ENCODE assay signal across 2 cellular contexts in the genomic region with DNA sequence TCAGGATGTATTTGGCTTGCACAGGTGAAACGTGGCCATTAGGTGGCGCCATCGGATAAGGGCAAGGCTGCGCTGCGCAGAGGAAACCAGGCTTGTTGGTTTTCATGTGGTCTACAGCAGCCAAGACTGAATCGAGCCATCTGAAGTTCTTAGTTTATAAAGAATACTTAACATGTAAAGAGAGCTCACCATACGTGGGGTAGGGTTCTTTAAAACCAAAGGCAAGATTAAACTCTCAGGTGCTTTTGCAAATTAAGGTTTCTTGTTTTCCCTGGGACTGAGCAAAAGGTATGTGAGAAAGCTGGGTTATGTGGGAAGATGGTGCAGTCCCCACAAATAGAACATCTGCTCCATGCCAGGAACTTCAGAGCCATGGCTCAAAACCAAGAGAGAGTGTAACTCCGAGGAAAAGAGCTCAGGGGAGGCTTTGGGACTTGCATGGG.
TF ChIP-seq lines count a peak whose summit lies in the region.

No MANE protein-coding gene starts in this region.

TF ChIP-seq in GM23338, 12 proteins besides CTCF, POLR2A, EP300 and RAD21 (continued from another document):
- TF ChIP-seq POLR2AphosphoS5 (IDR thresholded peaks at IDR 0.05; ENCODE audit: low read depth) = no peak
- no peak for TF ChIP-seq CREB1 (CRISPR knock-in tag; IDR thresholded peaks at IDR 0.05; ENCODE audit: low read depth)

TF ChIP-seq in GM12878, 131 proteins besides CTCF, POLR2A, EP300 and RAD21 (continued from another document and continues in another):
- TF ChIP-seq, protein P1, sequence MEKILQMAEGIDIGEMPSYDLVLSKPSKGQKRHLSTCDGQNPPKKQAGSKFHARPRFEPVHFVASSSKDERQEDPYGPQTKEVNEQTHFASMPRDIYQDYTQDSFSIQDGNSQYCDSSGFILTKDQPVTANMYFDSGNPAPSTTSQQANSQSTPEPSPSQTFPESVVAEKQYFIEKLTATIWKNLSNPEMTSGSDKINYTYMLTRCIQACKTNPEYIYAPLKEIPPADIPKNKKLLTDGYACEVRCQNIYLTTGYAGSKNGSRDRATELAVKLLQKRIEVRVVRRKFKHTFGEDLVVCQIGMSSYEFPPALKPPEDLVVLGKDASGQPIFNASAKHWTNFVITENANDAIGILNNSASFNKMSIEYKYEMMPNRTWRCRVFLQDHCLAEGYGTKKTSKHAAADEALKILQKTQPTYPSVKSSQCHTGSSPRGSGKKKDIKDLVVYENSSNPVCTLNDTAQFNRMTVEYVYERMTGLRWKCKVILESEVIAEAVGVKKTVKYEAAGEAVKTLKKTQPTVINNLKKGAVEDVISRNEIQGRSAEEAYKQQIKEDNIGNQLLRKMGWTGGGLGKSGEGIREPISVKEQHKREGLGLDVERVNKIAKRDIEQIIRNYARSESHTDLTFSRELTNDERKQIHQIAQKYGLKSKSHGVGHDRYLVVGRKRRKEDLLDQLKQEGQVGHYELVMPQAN (conservative IDR thresholded peaks at IDR 0.05) = no peak
- peak; percentile 62; the same call in 1 of the 3 replicates for TF ChIP-seq POU2F2 (IDR thresholded peaks at IDR 0.05; ENCODE audit: borderline replicate concordance, low read depth, low read length)
- no peak for TF ChIP-seq BRCA1 (IDR thresholded peaks at IDR 0.05; ENCODE audit: low read depth, low read length)
- TF ChIP-seq CBFB (IDR thresholded peaks at IDR 0.05; ENCODE audit: low read depth) = no peak
- TF ChIP-seq, protein P2, sequence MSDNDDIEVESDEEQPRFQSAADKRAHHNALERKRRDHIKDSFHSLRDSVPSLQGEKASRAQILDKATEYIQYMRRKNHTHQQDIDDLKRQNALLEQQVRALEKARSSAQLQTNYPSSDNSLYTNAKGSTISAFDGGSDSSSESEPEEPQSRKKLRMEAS (IDR thresholded peaks at IDR 0.05; ENCODE audit: low read depth, low read length) = no peak
- TF ChIP-seq SIN3A (IDR thresholded peaks at IDR 0.05; ENCODE audit: low read depth, low read length) = no peak
- TF ChIP-seq, protein P3, sequence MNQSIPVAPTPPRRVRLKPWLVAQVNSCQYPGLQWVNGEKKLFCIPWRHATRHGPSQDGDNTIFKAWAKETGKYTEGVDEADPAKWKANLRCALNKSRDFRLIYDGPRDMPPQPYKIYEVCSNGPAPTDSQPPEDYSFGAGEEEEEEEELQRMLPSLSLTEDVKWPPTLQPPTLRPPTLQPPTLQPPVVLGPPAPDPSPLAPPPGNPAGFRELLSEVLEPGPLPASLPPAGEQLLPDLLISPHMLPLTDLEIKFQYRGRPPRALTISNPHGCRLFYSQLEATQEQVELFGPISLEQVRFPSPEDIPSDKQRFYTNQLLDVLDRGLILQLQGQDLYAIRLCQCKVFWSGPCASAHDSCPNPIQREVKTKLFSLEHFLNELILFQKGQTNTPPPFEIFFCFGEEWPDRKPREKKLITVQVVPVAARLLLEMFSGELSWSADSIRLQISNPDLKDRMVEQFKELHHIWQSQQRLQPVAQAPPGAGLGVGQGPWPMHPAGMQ (IDR thresholded peaks at IDR 0.05; ENCODE audit: borderline replicate concordance) = no peak
- no peak for TF ChIP-seq HDGF (IDR thresholded peaks at IDR 0.05)
- peak; percentile 41; the same call in 1 of the 2 replicates for TF ChIP-seq FOXM1 (IDR thresholded peaks at IDR 0.05; ENCODE audit: low read depth, low read length)
- 0 out of 2 replicates have a peak, but pooled peaks have one; percentile 12 for TF ChIP-seq NRF1 (conservative IDR thresholded peaks at IDR 0.05; ENCODE audit: low read depth, low read length)
- TF ChIP-seq CREM (IDR thresholded peaks at IDR 0.05; ENCODE audit: low read depth) = no peak
- TF ChIP-seq CEBPB (IDR thresholded peaks at IDR 0.05; ENCODE audit: borderline replicate concordance in 1 of 2, low read depth in 2 of 2, low read length in 2 of 2) = no peak
- no peak for TF ChIP-seq NBN (IDR thresholded peaks at IDR 0.05)
- TF ChIP-seq SUZ12 (IDR thresholded peaks at IDR 0.05; ENCODE audit: unreplicated experiment) = no peak
- TF ChIP-seq, protein P4, sequence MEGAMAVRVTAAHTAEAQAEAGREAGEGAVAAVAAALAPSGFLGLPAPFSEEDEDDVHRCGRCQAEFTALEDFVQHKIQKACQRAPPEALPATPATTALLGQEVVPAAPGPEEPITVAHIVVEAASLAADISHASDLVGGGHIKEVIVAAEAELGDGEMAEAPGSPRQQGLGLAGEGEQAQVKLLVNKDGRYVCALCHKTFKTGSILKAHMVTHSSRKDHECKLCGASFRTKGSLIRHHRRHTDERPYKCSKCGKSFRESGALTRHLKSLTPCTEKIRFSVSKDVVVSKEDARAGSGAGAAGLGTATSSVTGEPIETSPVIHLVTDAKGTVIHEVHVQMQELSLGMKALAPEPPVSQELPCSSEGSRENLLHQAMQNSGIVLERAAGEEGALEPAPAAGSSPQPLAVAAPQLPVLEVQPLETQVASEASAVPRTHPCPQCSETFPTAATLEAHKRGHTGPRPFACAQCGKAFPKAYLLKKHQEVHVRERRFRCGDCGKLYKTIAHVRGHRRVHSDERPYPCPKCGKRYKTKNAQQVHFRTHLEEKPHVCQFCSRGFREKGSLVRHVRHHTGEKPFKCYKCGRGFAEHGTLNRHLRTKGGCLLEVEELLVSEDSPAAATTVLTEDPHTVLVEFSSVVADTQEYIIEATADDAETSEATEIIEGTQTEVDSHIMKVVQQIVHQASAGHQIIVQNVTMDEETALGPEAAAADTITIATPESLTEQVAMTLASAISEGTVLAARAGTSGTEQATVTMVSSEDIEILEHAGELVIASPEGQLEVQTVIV (IDR thresholded peaks at IDR 0.05; ENCODE audit: borderline replicate concordance, partially characterized antibody) = no peak
- no peak for TF ChIP-seq ZNF217 (IDR thresholded peaks at IDR 0.05)
- TF ChIP-seq ZNF274 (IDR thresholded peaks at IDR 0.05; ENCODE audit: insufficient read depth, insufficient read length) = no peak
- TF ChIP-seq IRF4 (IDR thresholded peaks at IDR 0.05; ENCODE audit: low read depth, low read length) = 0 out of 2 replicates have a peak, but pooled peaks have one; percentile 37
- TF ChIP-seq HCFC1 (IDR thresholded peaks at IDR 0.05; ENCODE audit: low read length) = no peak
- TF ChIP-seq NR2C1 (IDR thresholded peaks at IDR 0.05) = no peak
- TF ChIP-seq SMAD5 (IDR thresholded peaks at IDR 0.05; ENCODE audit: low read depth) = no peak
- no peak for TF ChIP-seq GABPA (IDR thresholded peaks at IDR 0.05; ENCODE audit: low read depth)
- TF ChIP-seq PAX5 (IDR thresholded peaks at IDR 0.05; ENCODE audit: borderline replicate concordance, low read depth, low read length) = no peak
- TF ChIP-seq, protein P5, sequence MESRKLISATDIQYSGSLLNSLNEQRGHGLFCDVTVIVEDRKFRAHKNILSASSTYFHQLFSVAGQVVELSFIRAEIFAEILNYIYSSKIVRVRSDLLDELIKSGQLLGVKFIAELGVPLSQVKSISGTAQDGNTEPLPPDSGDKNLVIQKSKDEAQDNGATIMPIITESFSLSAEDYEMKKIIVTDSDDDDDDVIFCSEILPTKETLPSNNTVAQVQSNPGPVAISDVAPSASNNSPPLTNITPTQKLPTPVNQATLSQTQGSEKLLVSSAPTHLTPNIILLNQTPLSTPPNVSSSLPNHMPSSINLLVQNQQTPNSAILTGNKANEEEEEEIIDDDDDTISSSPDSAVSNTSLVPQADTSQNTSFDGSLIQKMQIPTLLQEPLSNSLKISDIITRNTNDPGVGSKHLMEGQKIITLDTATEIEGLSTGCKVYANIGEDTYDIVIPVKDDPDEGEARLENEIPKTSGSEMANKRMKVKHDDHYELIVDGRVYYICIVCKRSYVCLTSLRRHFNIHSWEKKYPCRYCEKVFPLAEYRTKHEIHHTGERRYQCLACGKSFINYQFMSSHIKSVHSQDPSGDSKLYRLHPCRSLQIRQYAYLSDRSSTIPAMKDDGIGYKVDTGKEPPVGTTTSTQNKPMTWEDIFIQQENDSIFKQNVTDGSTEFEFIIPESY (IDR thresholded peaks at IDR 0.05) = no peak
- no peak for TF ChIP-seq FOXK2 (IDR thresholded peaks at IDR 0.05)
- TF ChIP-seq POLR2AphosphoS2 (IDR thresholded peaks at IDR 0.05; ENCODE audit: low read depth, low read length) = no peak
- no peak for TF ChIP-seq JUNB (IDR thresholded peaks at IDR 0.05)
- peak; percentile 64 for TF ChIP-seq RUNX3 (IDR thresholded peaks at IDR 0.05; ENCODE audit: low read length)
- no peak for TF ChIP-seq SPI1 (IDR thresholded peaks at IDR 0.05; ENCODE audit: borderline replicate concordance, insufficient read depth, low read depth, low read length)
- peak; percentile 57; the same call in 1 of the 2 replicates for TF ChIP-seq MXI1 (IDR thresholded peaks at IDR 0.05; ENCODE audit: low read depth, low read length)
- TF ChIP-seq ETV6 (conservative IDR thresholded peaks at IDR 0.05 in 1 of 2, IDR thresholded peaks at IDR 0.05 in 1 of 2; ENCODE audit: borderline replicate concordance in 1 of 2, low read depth in 1 of 2) = no peak
- no peak for TF ChIP-seq SREBF2 (IDR thresholded peaks at IDR 0.05; ENCODE audit: low read length)
- no peak for TF ChIP-seq ZSCAN29 (IDR thresholded peaks at IDR 0.05)
- TF ChIP-seq TCF7 (IDR thresholded peaks at IDR 0.05; ENCODE audit: borderline replicate concordance) = no peak
- TF ChIP-seq YBX1 (IDR thresholded peaks at IDR 0.05) = no peak
- no peak for TF ChIP-seq STAT3 (IDR thresholded peaks at IDR 0.05; ENCODE audit: low read depth, low read length)
- no peak for TF ChIP-seq TCF12 (IDR thresholded peaks at IDR 0.05; ENCODE audit: low read depth, low read length)
- TF ChIP-seq SRF (IDR thresholded peaks at IDR 0.05; ENCODE audit: low read depth in 2 of 2, low read length in 2 of 2) = no peak
- TF ChIP-seq NFYA (IDR thresholded peaks at IDR 0.05; ENCODE audit: borderline replicate concordance, low read depth, low read length) = no peak
- no peak for TF ChIP-seq EGR1 (IDR thresholded peaks at IDR 0.05; ENCODE audit: borderline replicate concordance in 1 of 2, low read depth in 2 of 2, low read length in 2 of 2)
- TF ChIP-seq CBX5 (IDR thresholded peaks at IDR 0.05; ENCODE audit: low read depth) = no peak
- no peak for TF ChIP-seq CEBPZ (IDR thresholded peaks at IDR 0.05; ENCODE audit: low read depth, low read length)
- no peak for TF ChIP-seq TBL1XR1 (IDR thresholded peaks at IDR 0.05; ENCODE audit: low read depth, low read length)
- no peak for TF ChIP-seq CHD1 (IDR thresholded peaks at IDR 0.05; ENCODE audit: low read depth, low read length)
- no peak for TF ChIP-seq ESRRA (IDR thresholded peaks at IDR 0.05; ENCODE audit: low read length)
- TF ChIP-seq, protein P6, sequence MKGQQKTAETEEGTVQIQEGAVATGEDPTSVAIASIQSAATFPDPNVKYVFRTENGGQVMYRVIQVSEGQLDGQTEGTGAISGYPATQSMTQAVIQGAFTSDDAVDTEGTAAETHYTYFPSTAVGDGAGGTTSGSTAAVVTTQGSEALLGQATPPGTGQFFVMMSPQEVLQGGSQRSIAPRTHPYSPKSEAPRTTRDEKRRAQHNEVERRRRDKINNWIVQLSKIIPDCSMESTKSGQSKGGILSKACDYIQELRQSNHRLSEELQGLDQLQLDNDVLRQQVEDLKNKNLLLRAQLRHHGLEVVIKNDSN (IDR thresholded peaks at IDR 0.05; ENCODE audit: borderline replicate concordance, extremely low read length, insufficient read depth, low read depth, low read length) = no peak
- no peak for TF ChIP-seq EZH2 (IDR thresholded peaks at IDR 0.05; ENCODE audit: borderline replicate concordance, control insufficient read depth, low read depth, low read length)
- no peak for TF ChIP-seq ATF7 (IDR thresholded peaks at IDR 0.05; ENCODE audit: low read depth)
- TF ChIP-seq IKZF1 (conservative IDR thresholded peaks at IDR 0.05) = no peak
- TF ChIP-seq, protein P7, sequence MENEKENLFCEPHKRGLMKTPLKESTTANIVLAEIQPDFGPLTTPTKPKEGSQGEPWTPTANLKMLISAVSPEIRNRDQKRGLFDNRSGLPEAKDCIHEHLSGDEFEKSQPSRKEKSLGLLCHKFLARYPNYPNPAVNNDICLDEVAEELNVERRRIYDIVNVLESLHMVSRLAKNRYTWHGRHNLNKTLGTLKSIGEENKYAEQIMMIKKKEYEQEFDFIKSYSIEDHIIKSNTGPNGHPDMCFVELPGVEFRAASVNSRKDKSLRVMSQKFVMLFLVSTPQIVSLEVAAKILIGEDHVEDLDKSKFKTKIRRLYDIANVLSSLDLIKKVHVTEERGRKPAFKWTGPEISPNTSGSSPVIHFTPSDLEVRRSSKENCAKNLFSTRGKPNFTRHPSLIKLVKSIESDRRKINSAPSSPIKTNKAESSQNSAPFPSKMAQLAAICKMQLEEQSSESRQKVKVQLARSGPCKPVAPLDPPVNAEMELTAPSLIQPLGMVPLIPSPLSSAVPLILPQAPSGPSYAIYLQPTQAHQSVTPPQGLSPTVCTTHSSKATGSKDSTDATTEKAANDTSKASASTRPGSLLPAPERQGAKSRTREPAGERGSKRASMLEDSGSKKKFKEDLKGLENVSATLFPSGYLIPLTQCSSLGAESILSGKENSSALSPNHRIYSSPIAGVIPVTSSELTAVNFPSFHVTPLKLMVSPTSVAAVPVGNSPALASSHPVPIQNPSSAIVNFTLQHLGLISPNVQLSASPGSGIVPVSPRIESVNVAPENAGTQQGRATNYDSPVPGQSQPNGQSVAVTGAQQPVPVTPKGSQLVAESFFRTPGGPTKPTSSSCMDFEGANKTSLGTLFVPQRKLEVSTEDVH (IDR thresholded peaks at IDR 0.05; ENCODE audit: low read depth, partially characterized antibody) = no peak
- TF ChIP-seq SUPT20H (IDR thresholded peaks at IDR 0.05; ENCODE audit: borderline replicate concordance, control insufficient read depth, low read depth, low read length) = no peak
- TF ChIP-seq, protein P8, sequence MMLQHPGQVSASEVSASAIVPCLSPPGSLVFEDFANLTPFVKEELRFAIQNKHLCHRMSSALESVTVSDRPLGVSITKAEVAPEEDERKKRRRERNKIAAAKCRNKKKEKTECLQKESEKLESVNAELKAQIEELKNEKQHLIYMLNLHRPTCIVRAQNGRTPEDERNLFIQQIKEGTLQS (IDR thresholded peaks at IDR 0.05; ENCODE audit: borderline replicate concordance, extremely low read depth, low read depth, low read length) = no peak
- TF ChIP-seq PAX8 (IDR thresholded peaks at IDR 0.05) = no peak
- TF ChIP-seq TCF3 (IDR thresholded peaks at IDR 0.05; ENCODE audit: borderline replicate concordance, insufficient read depth, low read depth, low read length) = no peak
